ENCODE assay signal across 25 cellular contexts in the genomic region with DNA sequence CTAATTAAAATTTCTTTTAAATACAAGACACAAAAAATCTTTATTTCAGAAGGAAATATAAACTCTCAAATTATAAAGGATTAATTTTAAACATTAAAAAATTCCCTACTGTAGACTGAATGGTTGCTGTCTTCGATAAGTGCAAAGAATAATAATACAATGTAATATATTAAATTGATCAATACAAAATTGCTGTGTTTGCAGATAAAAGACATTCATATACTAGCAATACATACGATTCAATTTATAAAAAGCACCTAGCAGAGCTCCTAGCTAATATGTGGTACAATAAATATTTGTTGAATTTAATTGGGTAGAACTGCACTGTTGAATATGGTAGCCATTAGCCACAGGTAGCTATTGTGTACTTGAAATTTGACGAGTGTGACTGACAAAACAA. TPM values are rescaled to one million over a fixed set of nuclear protein-coding genes. Genes with fewer than 3 reads are reported as not detected.
"Had no signal": no experiment of that assay in that cellular context is flagged by ENCODE, and none has a peak within 500 bp of the region (broad histone marks: within the 10 kb centered on the region; RNA-seq: fewer than 3 reads in every experiment).

No MANE protein-coding gene starts in this region.

- ATAC-seq: gastrocnemius medialis; heart right ventricle; left lobe of liver; naive thymus-derived CD4-positive, alpha-beta T cell; right cardiac atrium; stimulated activated memory B cell treated with anti-CD40 and anti-IgM and Interleukin-4, amounts not matched to agents 10 μg/mL and 1 μg/mL and 100 μg/mL, for 72 hours; upper lobe of right lung had no signal

- H3K4me1 ChIP-seq: gastrocnemius medialis, heart right ventricle, spleen, testis, tibial nerve, upper lobe of right lung had no signal

- H3K9me3 ChIP-seq: gastrocnemius medialis, heart right ventricle, neutrophil, ovary, spleen, testis, tibial nerve, upper lobe of right lung had no signal

- DNase-seq: cortex of kidney; dorsolateral prefrontal cortex; effector CD8-positive, alpha-beta T cell; gastrocnemius medialis; heart right ventricle; hypothalamus; mammary epithelial cell; naive thymus-derived CD4-positive, alpha-beta T cell; ovary; right cardiac atrium; spleen; stimulated activated CD4-positive, alpha-beta T cell treated with anti-CD3 and anti-CD28 coated beads, Interleukin-15, amount 100 ng/mL, for 24 hours; stimulated activated CD4-positive, alpha-beta T cell treated with anti-CD3 and anti-CD28 coated beads, Interleukin-1b, Interleukin-23, amount 100 ng/mL, for 48 hours; stimulated activated CD4-positive, alpha-beta T cell treated with anti-CD3 and anti-CD28 coated beads, Interleukin-4, amount 100 ng/mL, for 24 hours; testis; upper lobe of right lung had no signal

- H3K36me3 ChIP-seq: gastrocnemius medialis, heart right ventricle, neutrophil, ovary, spleen, tibial nerve, upper lobe of right lung had no signal

- H3K27ac ChIP-seq: dorsolateral prefrontal cortex, gastrocnemius medialis, heart right ventricle, neutrophil, ovary, spleen, testis, tibial nerve, upper lobe of right lung had no signal

- H3K27me3 ChIP-seq: dorsolateral prefrontal cortex, gastrocnemius medialis, neutrophil, ovary, spleen, testis, tibial nerve, upper lobe of right lung had no signal

- H3K4me3 ChIP-seq: dorsolateral prefrontal cortex, gastrocnemius medialis, heart right ventricle, ovary, spleen, testis, tibial nerve, upper lobe of right lung had no signal

RNA-seq across cellular contexts. Expression of a gene that starts 6.6 kb away (rescaled TPM):
- total RNA-seq: gastrocnemius medialis; heart right ventricle; left lobe of liver; lower leg skin; mammary epithelial cell; mononuclear cell; naive thymus-derived CD4-positive, alpha-beta T cell; ovary; posterior vena cava; right cardiac atrium; spleen; tibial nerve; upper lobe of right lung had no signal
- polyA plus RNA-seq: esophagus; heart right ventricle; mammary epithelial cell; naive thymus-derived CD4-positive, alpha-beta T cell; neural cell; ovary; right cardiac atrium; spleen had no signal
